8 cellular contexts compared by ENCODE assay signal in the genomic region with DNA sequence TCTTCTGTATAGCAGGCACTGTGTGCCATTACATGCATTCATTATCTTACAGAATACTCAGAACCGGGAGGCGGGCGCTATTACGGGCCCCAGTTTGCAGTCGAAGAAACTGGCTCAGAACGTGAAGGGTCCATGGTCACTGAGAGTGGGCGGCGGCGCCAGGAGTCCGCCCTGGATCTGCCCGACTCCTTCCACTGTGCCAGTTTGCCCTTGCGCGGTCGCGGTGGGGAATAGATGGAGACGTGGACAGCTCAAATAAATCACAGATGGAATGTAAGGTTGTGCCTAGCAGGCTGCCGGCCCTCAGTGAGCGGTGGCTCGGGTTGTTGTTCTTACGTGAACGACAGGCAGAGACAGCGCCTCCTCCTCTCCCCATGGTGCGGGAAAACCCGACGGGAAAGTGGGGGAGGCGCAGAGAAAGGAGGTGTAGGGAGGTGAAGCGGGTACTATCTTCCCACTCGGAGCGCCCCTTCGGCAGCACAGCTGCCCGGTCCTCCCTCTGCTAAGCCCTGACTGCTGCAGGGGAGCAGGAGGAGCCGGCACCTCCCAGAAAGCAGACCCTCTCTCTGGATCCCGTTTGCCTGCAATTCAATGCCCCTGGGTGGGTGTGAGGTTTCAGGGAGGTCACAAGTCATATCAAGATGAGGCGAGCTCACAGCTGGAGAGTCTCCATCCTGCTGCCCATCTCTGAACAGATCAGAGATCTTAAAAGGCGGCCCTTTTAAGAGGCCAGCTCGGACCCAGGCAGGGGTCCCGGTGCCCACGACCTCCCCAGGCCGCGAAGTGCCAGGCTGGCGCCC. TPM values are rescaled to one million over a fixed set of nuclear protein-coding genes. Genes with fewer than 3 reads are reported as not detected.
DNase-seq lines count a peak whose midpoint lies in the region; ATAC-seq and TF ChIP-seq lines count a peak whose summit lies in the region.

No MANE protein-coding gene starts in this region.

- ATAC-seq in GM18861 (IDR thresholded peaks at IDR 0.05; ENCODE audit: unreplicated experiment): no peak

- H3K27me3 ChIP-seq in H7 (ENCODE audit: control insufficient read depth, insufficient read depth, low read length): peaks cover 53% of the 10 kb centered on the region
- H3K27me3 ChIP-seq in ectodermal cell (ENCODE audit: control insufficient read depth, insufficient read depth, low read length, poor library complexity, severe bottlenecking): peaks cover 39% of the 10 kb centered on the region
- peaks cover 28% of the 10 kb centered on the region for H3K27me3 ChIP-seq in thymus (ENCODE audit: control insufficient read depth, insufficient read depth)

- H3K4me1 ChIP-seq in ectodermal cell (ENCODE audit: control insufficient read depth, insufficient read depth, low read length) (peaks cover 19% of the 10 kb centered on the region), thymus (ENCODE audit: control insufficient read depth, insufficient read depth, low read length) (peaks cover 11% of the 10 kb centered on the region)

- 3% methylated on average over 41 of the region's 41 CpGs for WGBS in ectodermal cell, 2 experiments
- WGBS in thymus: 7% methylated on average over 41 of the region's 41 CpGs

- DNase-seq in AG09309 (ENCODE audit: low read depth) (no peak), H7 (peak; percentile 84), UCSD-AML1 (lab: John Stamatoyannopoulos, UW; ENCODE audit: unreplicated experiment) (peak; percentile 29), midbrain (lab: John Stamatoyannopoulos, UW) (peak; percentile 65), AML-193 (lab: John Stamatoyannopoulos, UW) (no peak)

- H3K9me3 ChIP-seq in ectodermal cell (ENCODE audit: control insufficient read depth, low read length) (no peaks in the 10 kb centered on the region), thymus (ENCODE audit: control insufficient read depth) (peaks cover 1% of the 10 kb centered on the region)

- no peak overlapping the region for H3K27ac ChIP-seq in ectodermal cell (ENCODE audit: insufficient read depth, low read depth, low read length, poor library complexity, severe bottlenecking)
- no peak overlapping the region for H3K27ac ChIP-seq in thymus (ENCODE audit: low read depth)

- no peaks in the 10 kb centered on the region for H3K36me3 ChIP-seq in H7 (replicated peaks; ENCODE audit: control insufficient read depth, insufficient read depth, low read length)
- H3K36me3 ChIP-seq in ectodermal cell (ENCODE audit: control insufficient read depth, insufficient read depth, low read length): no peaks in the 10 kb centered on the region
- H3K36me3 ChIP-seq in thymus (ENCODE audit: control insufficient read depth, insufficient read depth): no peaks in the 10 kb centered on the region

- H3K4me3 ChIP-seq in AG09309 (ENCODE audit: control insufficient read depth, low read depth, low read length) (peak overlapping the region; percentile 39), H7 (ENCODE audit: insufficient read depth, low read depth, low read length) (peak overlapping the region; percentile 58), ectodermal cell (ENCODE audit: insufficient read depth, low read depth, low read length) (peak overlapping the region; percentile 45), thymus (ENCODE audit: low read length) (peak overlapping the region; percentile 60)

- no peak for TF ChIP-seq CTCF in AG09309 (IDR thresholded peaks at IDR 0.05; ENCODE audit: control insufficient read depth, insufficient read depth, low read depth, low read length, missing control alignments)

RNA-seq across cellular contexts. Expression of gene COL9A2, which starts 1.1 kb away (rescaled TPM):
- total RNA-seq in H7 (2014; rRNA removed; shearing (Covaris generic)): 17.6 and 23.8 TPM in 2 replicates
- 16.1 TPM for polyA plus RNA-seq in ectodermal cell (2013, experiment 1 of 4)
- 21.8 TPM for polyA plus RNA-seq in ectodermal cell (2013, experiment 2 of 4)
- polyA plus RNA-seq in ectodermal cell (2013, experiment 3 of 4): 16.4 TPM
- polyA plus RNA-seq in ectodermal cell (2013, experiment 4 of 4): 20.9 TPM
- polyA plus RNA-seq in thymus: 39.1 TPM

RNA-seq across cellular contexts. Expression of gene SMAP2, which starts 57.5 kb away (rescaled TPM):
- 9.5 and 12.4 TPM in 2 replicates for total RNA-seq in H7 (2014; rRNA removed; shearing (Covaris generic))
- 14.8 TPM for polyA plus RNA-seq in ectodermal cell (2013, experiment 1 of 4)
- polyA plus RNA-seq in ectodermal cell (2013, experiment 2 of 4): 13.7 TPM
- 9.2 TPM for polyA plus RNA-seq in ectodermal cell (2013, experiment 3 of 4)
- 11.1 TPM for polyA plus RNA-seq in ectodermal cell (2013, experiment 4 of 4)
- polyA plus RNA-seq in thymus: 251 TPM

RNA-seq across cellular contexts. Expression of gene ZMPSTE24, which starts 58.0 kb away (rescaled TPM):
- 31.3 and 37.9 TPM in 2 replicates for total RNA-seq in H7 (2014; rRNA removed; shearing (Covaris generic))
- 31.7 TPM for polyA plus RNA-seq in ectodermal cell (2013, experiment 1 of 4)
- polyA plus RNA-seq in ectodermal cell (2013, experiment 2 of 4): 42.2 TPM
- 24.7 TPM for polyA plus RNA-seq in ectodermal cell (2013, experiment 3 of 4)
- 27.2 TPM for polyA plus RNA-seq in ectodermal cell (2013, experiment 4 of 4)
- polyA plus RNA-seq in thymus: 23.7 TPM

Comparison
In these comparisons a context has a peak if more than half of its experiments do, and no peak if none do; other contexts are left out.
1. DNase-seq: peak in H7 (single experiment), UCSD-AML1 (single experiment) and midbrain (single experiment); none in AG09309 (single experiment) and AML-193 (0 of 2).
2. Peak in every context shown above with its lines, with median percentiles within 50 percentile points of each other: H3K4me3 ChIP-seq.